In the genomic region with DNA sequence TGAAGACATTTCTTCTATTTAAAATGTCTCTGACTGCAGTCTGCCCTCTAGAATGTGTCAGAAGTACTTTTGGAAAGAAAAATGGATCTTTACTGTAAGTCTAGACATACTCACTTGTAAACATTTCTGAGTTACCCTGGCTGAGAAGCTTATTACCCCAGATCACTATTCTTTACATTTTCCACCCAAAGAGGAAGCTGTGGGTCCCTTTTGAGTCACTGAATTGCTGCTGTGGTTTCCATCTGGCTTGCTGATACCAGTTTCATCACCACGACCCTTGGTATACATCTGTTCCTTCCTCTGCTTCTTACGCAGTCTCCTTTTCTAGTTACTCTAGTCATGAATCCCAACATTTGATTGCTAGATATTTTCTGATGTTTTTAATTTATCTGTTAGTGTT, we compare ENCODE assay signal across 9 cellular contexts. TPM values are rescaled to one million over a fixed set of nuclear protein-coding genes. Genes with fewer than 3 reads are reported as not detected.
DNase-seq lines count a peak whose midpoint lies in the region; ATAC-seq and TF ChIP-seq lines count a peak whose summit lies in the region.
"Had no signal": no experiment of that assay in that cellular context is flagged by ENCODE, and none has a peak within 500 bp of the region (broad histone marks: within the 10 kb centered on the region; RNA-seq: fewer than 3 reads in every experiment).

No MANE protein-coding gene starts in this region.

- DNase-seq in GM10248 (ENCODE audit: extremely low spot score) (peak; percentile 75), cortex of kidney (lab: John Stamatoyannopoulos, UW) (no peak), MCF 10A (ENCODE audit: unreplicated experiment) (no peak), HT-29 (ENCODE audit: low spot score) (no peak)
- DNase-seq in activated T-cell treated with anti-CD3 and anti-CD28 coated beads, Interleukin-2, amount 50 U/mL, for 4 hours, result peak; percentile 16
- DNase-seq in stimulated activated CD4-positive, alpha-beta T cell treated with anti-CD3 and anti-CD28 coated beads, Interleukin-2, amount 100 ng/mL, for 48 hours, result peak; percentile 6 to 37

- no peaks in the 10 kb centered on the region for H3K27me3 Mint-ChIP-seq in activated T-cell treated with anti-CD3 and anti-CD28 coated beads, Interleukin-2, amount 50 U/mL, for 4 hours (ENCODE audit: low read depth)
- peaks cover 63% of the 10 kb centered on the region for H3K27me3 Mint-ChIP-seq in MCF 10A (ENCODE audit: insufficient read depth, unreplicated experiment)

- intact Hi-C loops in MCF 10A (cut with micrococcal nuclease), result no loop called here

- H3K4me3 Mint-ChIP-seq in activated T-cell treated with anti-CD3 and anti-CD28 coated beads, Interleukin-2, amount 50 U/mL, for 4 hours, result no peak overlapping the region
- no peak overlapping the region for H3K4me3 Mint-ChIP-seq in MCF 10A (ENCODE audit: unreplicated experiment)

- CTCF ChIA-PET in GM10248 (lab: Yijun Ruan, JAX), result interaction anchor here (0.8 to 2.2 kb wide), 3 partner anchors 11 to 51 kb away, joined by 4 to 6 read pairs (median 5); no protein-coding TSS in a partner anchor
- CTCF ChIA-PET in MCF 10A (lab: Yijun Ruan, JAX), result no interaction called here

- POLR2A ChIA-PET in GM10248 (lab: Yijun Ruan, JAX) (no interaction called here), MCF 10A (lab: Yijun Ruan, JAX) (no interaction called here)

- no peaks in the 10 kb centered on the region for H3K36me3 Mint-ChIP-seq in activated T-cell treated with anti-CD3 and anti-CD28 coated beads, Interleukin-2, amount 50 U/mL, for 4 hours (ENCODE audit: insufficient read depth)
- H3K36me3 Mint-ChIP-seq in MCF 10A (ENCODE audit: insufficient read depth, unreplicated experiment), result no peaks in the 10 kb centered on the region

- no TSS peak for BruUV-seq in MCF 10A (replicated peaks; lab: Mats Ljungman, UMichigan)

- no peaks in the 10 kb centered on the region for H3K9me3 Mint-ChIP-seq in activated T-cell treated with anti-CD3 and anti-CD28 coated beads, Interleukin-2, amount 50 U/mL, for 4 hours
- no peaks in the 10 kb centered on the region for H3K9me3 Mint-ChIP-seq in MCF 10A (ENCODE audit: unreplicated experiment)

- ATAC-seq in GM21367 (IDR thresholded peaks at IDR 0.05; ENCODE audit: unreplicated experiment) (peak; percentile 95), HG03521 (IDR thresholded peaks at IDR 0.05; ENCODE audit: unreplicated experiment) (peak; percentile 95)
- peak; percentile 98 for ATAC-seq in activated T-cell treated with anti-CD3 and anti-CD28 coated beads, Interleukin-2, amount 50 U/mL, for 4 hours

- H3K4me1 Mint-ChIP-seq in activated T-cell treated with anti-CD3 and anti-CD28 coated beads, Interleukin-2, amount 50 U/mL, for 4 hours (ENCODE audit: low read depth), result peaks cover 20% of the 10 kb centered on the region
- H3K4me1 Mint-ChIP-seq in MCF 10A (ENCODE audit: insufficient read depth, unreplicated experiment), result no peaks in the 10 kb centered on the region

- H3K27ac Mint-ChIP-seq in MCF 10A (ENCODE audit: low read depth, unreplicated experiment), result no peak overlapping the region

- TF ChIP-seq CTCF in GM10248 (IDR thresholded peaks at IDR 0.05; ENCODE audit: control extremely low read depth, extremely low read depth, low read depth, missing control alignments) (no peak), MCF 10A (IDR thresholded peaks at IDR 0.05; ENCODE audit: unreplicated experiment) (no peak)

RNA-seq across cellular contexts. Expression of gene CLEC4D, which starts 20.2 kb away (rescaled TPM):
- not detected for total RNA-seq in activated T-cell treated with anti-CD3 and anti-CD28 coated beads, Interleukin-2, amount 50 U/mL, for 4 hours
- not detected in 2 replicates for total RNA-seq in MCF 10A (2022)
- not detected in 2 replicates for total RNA-seq in HT-29 (2014; rRNA removed; shearing (Covaris generic))

RNA-seq across cellular contexts. Expression of gene CLEC6A, which starts 37.3 kb away (rescaled TPM):
- total RNA-seq in activated T-cell treated with anti-CD3 and anti-CD28 coated beads, Interleukin-2, amount 50 U/mL, for 4 hours, result not detected
- total RNA-seq in MCF 10A (2022), result not detected in 2 replicates
- total RNA-seq in HT-29 (2014; rRNA removed; shearing (Covaris generic)), result not detected in 2 replicates
- total RNA-seq: liver had no signal

RNA-seq across cellular contexts. Expression of gene CLEC4E, which starts 47.6 kb away (rescaled TPM):
- total RNA-seq in activated T-cell treated with anti-CD3 and anti-CD28 coated beads, Interleukin-2, amount 50 U/mL, for 4 hours, result not detected
- not detected in 2 replicates for total RNA-seq in MCF 10A (2022)
- total RNA-seq in HT-29 (2014; rRNA removed; shearing (Covaris generic)), result not detected in 2 replicates

Comparison
In these comparisons a context has a peak if more than half of its experiments do, and no peak if none do; other contexts are left out.
1. DNase-seq: peak in GM10248 (single experiment), activated T-cell treated with anti-CD3 and anti-CD28 coated beads, Interleukin-2, amount 50 U/mL, for 4 hours (single experiment) and stimulated activated CD4-positive, alpha-beta T cell treated with anti-CD3 and anti-CD28 coated beads, Interleukin-2, amount 100 ng/mL, for 48 hours (2 of 2); none in cortex of kidney (single experiment), MCF 10A (single experiment) and HT-29 (single experiment).
2. Peak in every context shown above with its lines, with median percentiles within 50 percentile points of each other: ATAC-seq.